Comparison of ENCODE assay signal across 15 cellular contexts in the genomic region with DNA sequence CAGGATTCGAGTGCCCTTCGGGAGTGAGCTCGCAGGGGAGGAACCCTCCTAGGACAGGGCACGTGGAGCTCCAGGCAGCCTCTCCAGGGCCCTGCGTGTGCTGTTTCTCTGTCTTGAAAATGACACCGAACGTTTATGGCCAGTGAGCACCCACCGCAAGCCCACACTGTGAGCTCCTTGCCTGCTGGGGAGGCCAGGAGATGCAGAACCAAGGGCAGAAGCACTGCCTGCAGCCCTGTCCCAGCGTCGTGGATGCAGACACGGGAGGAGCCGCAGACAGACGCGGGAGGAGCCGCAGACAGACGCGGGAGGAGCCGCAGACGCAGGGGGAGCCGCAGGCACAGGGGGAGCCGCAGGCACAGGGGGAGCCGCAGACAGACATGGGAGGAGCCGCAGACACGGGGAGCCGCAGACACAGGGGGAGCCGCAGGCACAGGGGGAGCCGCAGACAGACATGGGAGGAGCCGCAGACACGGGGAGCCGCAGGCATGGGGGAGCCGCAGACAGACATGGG.
"Had no signal": no experiment of that assay in that cellular context is flagged by ENCODE, and none has a peak within 500 bp of the region (broad histone marks: within the 10 kb centered on the region; RNA-seq: fewer than 3 reads in every experiment).

No MANE protein-coding gene starts in this region.

- H3K9me3 ChIP-seq: psoas muscle, right lobe of liver, thyroid gland had no signal

- H3K27me3 ChIP-seq: foreskin keratinocyte, right lobe of liver, thyroid gland had no signal

- H3K27ac ChIP-seq: foreskin keratinocyte, psoas muscle, right lobe of liver, thyroid gland had no signal

- H3K9me3 Mint-ChIP-seq: activated T-cell treated with anti-CD3 and anti-CD28 coated beads, Interleukin-2, amount 50 U/mL, for 72 hours; dendritic cell treated with granulocyte-macrophage colony-stimulating factor and Interleukin-4, amounts not matched to agents 40 ng/mL and 50 ng/mL, for 4 days had no signal

- H3K4me1 Mint-ChIP-seq: activated CD4-positive, alpha-beta T cell treated with anti-CD3 and anti-CD28 coated beads, Interleukin-2, amount 10 ng/mL, durations not matched to agents 7 days and 5 days; memory B cell had no signal

- H3K36me3 Mint-ChIP-seq: memory B cell; naive thymus-derived CD8-positive, alpha-beta T cell had no signal

- H3K4me1 ChIP-seq: foreskin keratinocyte, psoas muscle, right lobe of liver, thyroid gland had no signal

- DNase-seq: activated CD4-positive, alpha-beta T cell treated with anti-CD3 and anti-CD28 coated beads, Interleukin-2, amount 10 ng/mL, durations not matched to agents 7 days and 5 days; activated CD8-positive, alpha-beta memory T cell treated with anti-CD3 and anti-CD28 coated beads, Interleukin-2, amount 50 U/mL, for 48 hours; activated T-cell treated with anti-CD3 and anti-CD28 coated beads, Interleukin-2, amount 50 U/mL, for 72 hours; anterior cingulate cortex; cerebellar nuclear complex; effector memory CD4-positive, alpha-beta T cell; foreskin keratinocyte; occipital lobe; stimulated activated CD4-positive, alpha-beta T cell treated with anti-CD3 and anti-CD28 coated beads, Interleukin-2, amount 100 ng/mL, for 24 hours; thyroid gland had no signal

- H3K27me3 Mint-ChIP-seq: activated CD4-positive, alpha-beta T cell treated with anti-CD3 and anti-CD28 coated beads, Interleukin-2, amount 10 ng/mL, durations not matched to agents 7 days and 5 days; dendritic cell treated with granulocyte-macrophage colony-stimulating factor and Interleukin-4, amounts not matched to agents 40 ng/mL and 50 ng/mL, for 4 days; memory B cell had no signal

- H3K36me3 ChIP-seq: right lobe of liver, thyroid gland had no signal

- H3K27ac Mint-ChIP-seq: activated CD4-positive, alpha-beta T cell treated with anti-CD3 and anti-CD28 coated beads, Interleukin-2, amount 10 ng/mL, durations not matched to agents 7 days and 5 days; activated T-cell treated with anti-CD3 and anti-CD28 coated beads, Interleukin-2, amount 50 U/mL, for 72 hours; dendritic cell treated with granulocyte-macrophage colony-stimulating factor and Interleukin-4, amounts not matched to agents 40 ng/mL and 50 ng/mL, for 4 days; memory B cell; naive thymus-derived CD8-positive, alpha-beta T cell had no signal

- H3K4me3 Mint-ChIP-seq: activated CD4-positive, alpha-beta T cell treated with anti-CD3 and anti-CD28 coated beads, Interleukin-2, amount 10 ng/mL, durations not matched to agents 7 days and 5 days; activated T-cell treated with anti-CD3 and anti-CD28 coated beads, Interleukin-2, amount 50 U/mL, for 72 hours; dendritic cell treated with granulocyte-macrophage colony-stimulating factor and Interleukin-4, amounts not matched to agents 40 ng/mL and 50 ng/mL, for 4 days; memory B cell; naive thymus-derived CD8-positive, alpha-beta T cell had no signal

- ATAC-seq: activated T-cell treated with anti-CD3 and anti-CD28 coated beads, Interleukin-2, amount 50 U/mL, for 72 hours; foreskin keratinocyte; naive thymus-derived CD8-positive, alpha-beta T cell; psoas muscle; right lobe of liver had no signal

- H3K4me3 ChIP-seq: psoas muscle, right lobe of liver, thyroid gland had no signal
